ENCODE assay signal across 12 cellular contexts in the genomic region with DNA sequence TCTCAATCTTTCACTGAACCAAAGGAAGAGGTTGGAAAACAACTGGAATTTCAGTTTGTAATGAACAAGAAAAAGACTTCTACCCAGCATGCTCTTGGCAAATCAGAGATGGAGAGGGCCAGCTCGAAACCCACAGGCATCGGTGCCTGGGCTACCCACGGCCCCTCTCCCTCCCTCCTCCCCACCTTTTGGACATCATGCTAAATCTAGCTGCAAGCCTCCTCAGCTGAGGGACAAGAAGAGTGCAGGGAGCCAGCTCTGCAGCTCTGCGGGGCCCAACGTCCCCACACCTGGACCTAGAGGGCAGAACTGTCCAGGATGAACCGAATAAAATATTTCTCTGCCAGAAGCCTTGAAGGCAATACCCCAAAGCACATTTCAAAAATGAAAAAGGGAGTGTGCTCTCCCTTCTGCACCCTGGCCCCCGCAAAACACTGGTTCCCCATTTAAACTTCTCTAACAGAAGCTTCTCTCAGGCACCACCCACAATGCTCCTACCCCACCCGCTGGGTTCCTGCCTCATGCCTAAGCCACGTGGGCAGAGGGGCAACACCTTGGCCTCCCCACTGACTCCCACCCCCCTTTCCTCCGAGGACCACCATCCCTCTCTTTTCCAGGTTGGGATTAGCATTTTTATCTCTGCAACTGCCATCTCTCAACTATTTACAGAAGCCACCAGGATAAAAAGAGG. TPM values are rescaled to one million over a fixed set of nuclear protein-coding genes. Genes with fewer than 3 reads are reported as not detected.
DNase-seq lines count a peak whose midpoint lies in the region; ATAC-seq and TF ChIP-seq lines count a peak whose summit lies in the region.
"Had no signal": no experiment of that assay in that cellular context is flagged by ENCODE, and none has a peak within 500 bp of the region (broad histone marks: within the 10 kb centered on the region; RNA-seq: fewer than 3 reads in every experiment).

No MANE protein-coding gene starts in this region.

- TF ChIP-seq CTCF in GM10266 (IDR thresholded peaks at IDR 0.05; ENCODE audit: control insufficient read depth, insufficient read depth, low read depth, missing control alignments) (no peak), dorsolateral prefrontal cortex (IDR thresholded peaks at IDR 0.05 in 54 of 56, conservative IDR thresholded peaks at IDR 0.05 in 2 of 56; ENCODE audit: low read depth in 1 of 56, partially characterized antibody in 56 of 56) (no peak), suprapubic skin (IDR thresholded peaks at IDR 0.05) (no peak)

- WGBS in aorta, 2 donors, result 34 to 36% methylated on average over 10 of the region's 10 CpGs
- 43% methylated on average over 8 of the region's 10 CpGs for WGBS in suprapubic skin

- DNase-seq in GM10266 (ENCODE audit: extremely low spot score), result peak; percentile 69
- peak; percentile 43 to 44 for DNase-seq in Kasumi-1 (lab: John Stamatoyannopoulos, UW)
- peak in 3 of 10 donors; percentile 25 to 58 (median 39) for DNase-seq in dorsolateral prefrontal cortex
- DNase-seq in sciatic nerve (ENCODE audit: low spot score), result no peak
- DNase-seq in NCI-H2107 (lab: John Stamatoyannopoulos, UW), result no peak
- DNase-seq in aorta, result no peak
- DNase-seq in suprapubic skin (ENCODE audit: low spot score in 2 of 2), result no peak
- DNase-seq: CD8-positive, alpha-beta memory T cell; effector CD4-positive, alpha-beta T cell; HCEC 1CT; NCI-H187 treated with DMSO at 0.1 percent for 48 hours had no signal

- ATAC-seq in sciatic nerve, result peak; percentile 14
- no peak for ATAC-seq in aorta (ENCODE audit: low FRiP score)
- ATAC-seq in HG03175 (IDR thresholded peaks at IDR 0.05; ENCODE audit: unreplicated experiment), result no peak

- intact Hi-C loops in dorsolateral prefrontal cortex (cut with DNase I), result no loop called here
- intact Hi-C loops in sciatic nerve (cut with DNase I), result no loop called here
- intact Hi-C loops in aorta (cut with DNase I), result no loop called here

- H3K4me1 ChIP-seq in aorta (ENCODE audit: control insufficient read depth in 1 of 2, insufficient read depth in 2 of 2, low read length in 2 of 2) (no peaks in the 10 kb centered on the region), suprapubic skin (peaks cover 26% of the 10 kb centered on the region)

- H3K27ac ChIP-seq in dorsolateral prefrontal cortex (peak overlapping the region in 57 of 59 donors; percentile 7 to 96 (median 72)), aorta (ENCODE audit: low read depth in 1 of 2, low read length in 2 of 2) (no peak overlapping the region), suprapubic skin (no peak overlapping the region)

- TF ChIP-seq EP300 in suprapubic skin (IDR thresholded peaks at IDR 0.05), result no peak

- no peak for TF ChIP-seq POLR2A in suprapubic skin (IDR thresholded peaks at IDR 0.05)

- H3K4me3 ChIP-seq in dorsolateral prefrontal cortex (peak overlapping the region in 7 of 59 donors; percentile 1 to 35 (median 17)), aorta (ENCODE audit: low read length in 2 of 2) (no peak overlapping the region), suprapubic skin (no peak overlapping the region)

- H3K27me3 ChIP-seq in dorsolateral prefrontal cortex, result no peaks in the 10 kb centered on the region
- no peaks in the 10 kb centered on the region for H3K27me3 ChIP-seq in aorta (ENCODE audit: control insufficient read depth in 1 of 2, insufficient read depth in 2 of 2, low read length in 1 of 2)
- H3K27me3 ChIP-seq in suprapubic skin, result no peaks in the 10 kb centered on the region

- H3K36me3 ChIP-seq in aorta (ENCODE audit: control insufficient read depth in 1 of 2, insufficient read depth in 2 of 2, low read length in 1 of 2), result no peaks in the 10 kb centered on the region
- H3K36me3 ChIP-seq in suprapubic skin, result no peaks in the 10 kb centered on the region

- H3K9me3 ChIP-seq in aorta (ENCODE audit: control insufficient read depth, low read length) (no peaks in the 10 kb centered on the region), suprapubic skin (no peaks in the 10 kb centered on the region)

RNA-seq across cellular contexts. Expression of gene CAMKK2, which starts 8.2 kb away (rescaled TPM):
- total RNA-seq in dorsolateral prefrontal cortex (100 to 1,000 TPM in 117 of 120 experiments, 10 to 100 TPM in 3; 52.8 to 279 (median 164) TPM), sciatic nerve (32.5 TPM), aorta (10 to 100 TPM; 34.4 to 47.6 TPM), suprapubic skin (10 to 100 TPM; 18.4 to 25.8 (median 25.0) TPM)
- 10 to 100 TPM; 20.7 to 28.1 TPM for polyA plus RNA-seq in aorta

Comparison
In these comparisons a context has a peak if more than half of its experiments do, and no peak if none do; other contexts are left out.
1. DNase-seq: peak in GM10266 (single experiment) and Kasumi-1 (2 of 2); none in sciatic nerve (single experiment), NCI-H2107 (single experiment), aorta (0 of 2) and suprapubic skin (0 of 2).
2. H3K27ac ChIP-seq: peak in dorsolateral prefrontal cortex (57 of 59); none in aorta (0 of 2) and suprapubic skin (single experiment).